ENCODE assay signal across 14 cellular contexts in the genomic region with DNA sequence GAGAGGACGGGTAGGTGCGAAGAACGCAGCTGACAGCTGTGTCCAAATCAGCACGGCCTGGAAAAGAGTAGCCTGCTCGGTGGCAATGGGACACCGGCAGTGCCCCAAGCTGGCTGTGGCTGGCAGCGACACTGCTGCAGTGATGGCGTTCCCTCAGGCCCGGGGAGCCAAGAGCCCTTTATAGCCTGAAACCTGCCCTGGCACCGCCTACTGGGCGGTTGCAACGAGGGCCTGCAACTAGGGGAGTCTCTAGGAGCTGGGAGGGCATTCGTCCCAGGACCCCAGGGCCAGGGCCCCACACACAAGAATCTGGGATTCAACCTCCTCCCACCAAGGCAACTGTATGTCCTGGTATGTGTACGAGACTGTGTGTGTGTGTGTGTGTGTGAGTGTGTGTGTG. TPM values are rescaled to one million over a fixed set of nuclear protein-coding genes. Genes with fewer than 3 reads are reported as not detected.
"Had no signal": no experiment of that assay in that cellular context is flagged by ENCODE, and none has a peak within 500 bp of the region (broad histone marks: within the 10 kb centered on the region; RNA-seq: fewer than 3 reads in every experiment).

No MANE protein-coding gene starts in this region.

- ATAC-seq: left lung, right lobe of liver, WTC11 had no signal

- H3K36me3 ChIP-seq: ascending aorta, esophagus squamous epithelium, left lung, neutrophil, right lobe of liver, suprapubic skin had no signal

- H3K36me3 Mint-ChIP-seq: WTC11 had no signal

- H3K9me3 ChIP-seq: ascending aorta, esophagus squamous epithelium, left lung, neutrophil, right lobe of liver, suprapubic skin had no signal

- H3K27ac ChIP-seq: ascending aorta, dorsolateral prefrontal cortex, esophagus squamous epithelium, left lung, neutrophil, right lobe of liver, suprapubic skin had no signal

- H3K27ac Mint-ChIP-seq: activated CD4-positive, alpha-beta T cell treated with anti-CD3 and anti-CD28 coated beads, Interleukin-2, amount 10 ng/mL, durations not matched to agents 24 days and 14 days; T-helper 1 cell treated with Interleukin-12 subunit alpha and Interleukin-12 subunit beta and Interleukin-4 antibody, amounts not matched to agents 30 μg/mL and 1 μg/mL, for 36 hours; WTC11 had no signal

- H3K27me3 ChIP-seq: ascending aorta had no signal

- H3K4me3 Mint-ChIP-seq: activated CD4-positive, alpha-beta T cell treated with anti-CD3 and anti-CD28 coated beads, Interleukin-2, amount 10 ng/mL, durations not matched to agents 24 days and 14 days; T-helper 1 cell treated with Interleukin-12 subunit alpha and Interleukin-12 subunit beta and Interleukin-4 antibody, amounts not matched to agents 30 μg/mL and 1 μg/mL, for 36 hours; WTC11 had no signal

- H3K4me3 ChIP-seq: ascending aorta, dorsolateral prefrontal cortex, esophagus squamous epithelium, left lung, right lobe of liver, suprapubic skin had no signal

- DNase-seq: activated CD4-positive, alpha-beta T cell treated with anti-CD3 and anti-CD28 coated beads, Interleukin-2, amount 10 ng/mL, durations not matched to agents 24 days and 14 days; esophagus squamous epithelium; foreskin fibroblast; left lung; mesendoderm; right lobe of liver; stimulated activated CD4-positive, alpha-beta T cell treated with anti-CD3 and anti-CD28 coated beads, Interleukin-1b, Interleukin-23, amount 100 ng/mL, for 48 hours; stimulated activated naive CD4-positive, alpha-beta T cell had no signal

- H3K9me3 Mint-ChIP-seq: activated CD4-positive, alpha-beta T cell treated with anti-CD3 and anti-CD28 coated beads, Interleukin-2, amount 10 ng/mL, durations not matched to agents 24 days and 14 days; T-helper 1 cell treated with Interleukin-12 subunit alpha and Interleukin-12 subunit beta and Interleukin-4 antibody, amounts not matched to agents 30 μg/mL and 1 μg/mL, for 36 hours; WTC11 had no signal

RNA-seq across cellular contexts. Expression of a gene that starts 6.7 kb away (rescaled TPM):
- total RNA-seq: activated CD4-positive, alpha-beta T cell treated with anti-CD3 and anti-CD28 coated beads, Interleukin-2, amount 10 ng/mL, durations not matched to agents 24 days and 14 days had no signal
